In the genomic region with DNA sequence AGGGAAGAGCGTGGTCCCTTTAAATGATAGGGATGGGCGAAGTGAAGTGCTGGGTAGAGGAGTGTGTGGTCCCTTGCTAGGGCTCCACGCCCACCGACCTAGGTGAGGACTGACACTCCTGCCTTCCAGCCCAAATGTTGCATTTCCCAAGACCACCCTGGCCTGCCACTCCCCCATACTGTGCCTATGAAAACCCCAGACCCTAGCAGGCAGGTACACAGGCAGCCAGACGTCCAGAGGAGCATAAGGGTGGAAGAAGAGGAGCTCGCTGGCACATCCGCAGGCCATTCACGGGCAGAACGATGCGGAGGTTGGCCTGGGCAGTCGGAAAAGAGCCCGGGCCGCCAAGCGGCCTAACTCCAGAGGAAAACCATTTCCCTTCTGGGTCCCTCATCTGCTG, we compare ENCODE assay signal across 8 cellular contexts. TPM values are rescaled to one million over a fixed set of nuclear protein-coding genes. Genes with fewer than 3 reads are reported as not detected.
DNase-seq lines count a peak whose midpoint lies in the region; ATAC-seq and TF ChIP-seq lines count a peak whose summit lies in the region.

No MANE protein-coding gene starts in this region.

- DNase-seq in GM13977 (ENCODE audit: low spot score) (peak; percentile 23), SJSA1 (ENCODE audit: low read depth in 1 of 2, low spot score in 2 of 2) (no peak), fibroblast of the aortic adventitia (ENCODE audit: low read depth) (no peak), skeletal muscle cell (ENCODE audit: low read depth) (no peak), HuH-7.5 (ENCODE audit: low spot score) (no peak), T-helper 9 cell (no peak)

- peaks cover 11% of the 10 kb centered on the region for H3K4me1 ChIP-seq in SJSA1 (replicated peaks)

- no peak for ATAC-seq in GM19351 (IDR thresholded peaks at IDR 0.05; ENCODE audit: unreplicated experiment)
- ATAC-seq in HG03565 (IDR thresholded peaks at IDR 0.05; ENCODE audit: unreplicated experiment) = no peak

- H3K9me3 ChIP-seq in SJSA1 (replicated peaks) = no peaks in the 10 kb centered on the region

- H3K36me3 ChIP-seq in SJSA1 = 0 out of 2 replicates have a peak, but pooled peaks cover 4% of the 10 kb centered on the region

- H3K27ac ChIP-seq in SJSA1 = no peak overlapping the region

- H3K4me3 ChIP-seq in SJSA1 (peak overlapping the region; percentile 79; the same call in 1 of the 2 replicates), fibroblast of the aortic adventitia (ENCODE audit: low read depth, low read length) (peak overlapping the region; percentile 99), skeletal muscle cell (ENCODE audit: low read depth, low read length) (peak overlapping the region; percentile 98)

- TF ChIP-seq CTCF in GM13977 (IDR thresholded peaks at IDR 0.05; ENCODE audit: extremely low read depth, insufficient read depth, missing control alignments) = no peak
- no peak for TF ChIP-seq CTCF in fibroblast of the aortic adventitia (IDR thresholded peaks at IDR 0.05; ENCODE audit: insufficient read depth, low read length)

- in situ Hi-C loops in GM13977 (cut with MboI; ENCODE audit: low pct_unique_long_range_greater_than_20kb, low sequenced_read_pairs, unreplicated experiment) = no loop called here

- H3K27me3 ChIP-seq in SJSA1 (replicated peaks) = no peaks in the 10 kb centered on the region

RNA-seq across cellular contexts. Expression of gene IPO8, which starts 0.8 kb away (rescaled TPM):
- 14.7 and 21.0 TPM in 2 replicates for total RNA-seq in SJSA1 (2014; rRNA removed; shearing (Covaris generic))
- 40.9 and 49.8 TPM in 2 replicates for total RNA-seq in fibroblast of the aortic adventitia (ENCODE audit: low replicate concordance)

RNA-seq across cellular contexts. Expression of gene CAPRIN2, which starts 58.3 kb away (rescaled TPM):
- total RNA-seq in SJSA1 (2014; rRNA removed; shearing (Covaris generic)) = 29.4 and 36.5 TPM in 2 replicates
- total RNA-seq in fibroblast of the aortic adventitia (ENCODE audit: low replicate concordance) = 16.4 and 82.2 TPM in 2 replicates
